In the genomic region with DNA sequence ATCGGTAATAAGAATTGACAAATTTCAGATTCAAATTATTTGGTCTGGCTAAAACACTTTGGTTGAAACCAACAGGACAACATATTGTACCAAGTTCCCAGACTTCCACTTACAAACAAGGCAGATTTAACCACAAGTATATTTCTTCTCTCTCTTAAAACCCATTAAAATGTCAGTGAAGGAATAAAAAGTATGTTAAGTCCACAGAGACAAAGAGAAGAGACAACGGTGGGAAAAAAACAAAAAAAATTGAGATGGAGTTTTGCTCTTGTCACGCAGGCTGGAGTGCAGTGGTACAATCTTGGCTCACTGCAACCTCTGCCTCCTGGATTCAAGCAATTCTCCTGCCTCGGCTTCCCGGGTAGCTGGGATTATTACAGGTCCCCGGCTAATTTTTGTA, we compare ENCODE assay signal across 23 cellular contexts. TPM values are rescaled to one million over a fixed set of nuclear protein-coding genes. Genes with fewer than 3 reads are reported as not detected.
"Had no signal": no experiment of that assay in that cellular context is flagged by ENCODE, and none has a peak within 500 bp of the region (broad histone marks: within the 10 kb centered on the region; RNA-seq: fewer than 3 reads in every experiment).

No MANE protein-coding gene starts in this region.

- H3K27ac Mint-ChIP-seq: activated CD4-positive, alpha-beta T cell treated with anti-CD3 and anti-CD28 coated beads for 36 hours; activated CD8-positive, alpha-beta T cell treated with anti-CD3 and anti-CD28 coated beads for 36 hours; activated naive CD4-positive, alpha-beta T cell treated with anti-CD3 and anti-CD28 coated beads, Interleukin-2, amount 50 U/mL, for 24 hours; activated T-cell treated with anti-CD3 and anti-CD28 coated beads, Interleukin-2, amount 50 U/mL, for 24 hours; activated T-helper 1 cell treated with anti-CD3 and anti-CD28 coated beads, Interleukin-12 subunit alpha, Interleukin-12 subunit beta, Interleukin-2, Interleukin-4 antibody, amounts not matched to agents 30 ng/mL and 10 ng/mL and 1 ng/mL, durations not matched to agents 14 hours and 24 hours and 36 hours; T-helper 17 cell had no signal

- H3K4me3 Mint-ChIP-seq: activated CD4-positive, alpha-beta T cell treated with anti-CD3 and anti-CD28 coated beads for 36 hours; activated CD8-positive, alpha-beta T cell treated with anti-CD3 and anti-CD28 coated beads for 36 hours; activated naive CD4-positive, alpha-beta T cell treated with anti-CD3 and anti-CD28 coated beads, Interleukin-2, amount 50 U/mL, for 24 hours; activated T-cell treated with anti-CD3 and anti-CD28 coated beads, Interleukin-2, amount 50 U/mL, for 24 hours; activated T-helper 1 cell treated with anti-CD3 and anti-CD28 coated beads, Interleukin-12 subunit alpha, Interleukin-12 subunit beta, Interleukin-2, Interleukin-4 antibody, amounts not matched to agents 30 ng/mL and 10 ng/mL and 1 ng/mL, durations not matched to agents 14 hours and 24 hours and 36 hours; brain; T-helper 17 cell had no signal

- H3K9me3 Mint-ChIP-seq: activated CD8-positive, alpha-beta T cell treated with anti-CD3 and anti-CD28 coated beads for 36 hours; activated naive CD4-positive, alpha-beta T cell treated with anti-CD3 and anti-CD28 coated beads, Interleukin-2, amount 50 U/mL, for 24 hours; activated T-cell treated with anti-CD3 and anti-CD28 coated beads, Interleukin-2, amount 50 U/mL, for 24 hours; activated T-helper 1 cell treated with anti-CD3 and anti-CD28 coated beads, Interleukin-12 subunit alpha, Interleukin-12 subunit beta, Interleukin-2, Interleukin-4 antibody, amounts not matched to agents 30 ng/mL and 10 ng/mL and 1 ng/mL, durations not matched to agents 14 hours and 24 hours and 36 hours had no signal

- H3K27me3 Mint-ChIP-seq: activated CD4-positive, alpha-beta T cell treated with anti-CD3 and anti-CD28 coated beads for 36 hours; activated CD8-positive, alpha-beta T cell treated with anti-CD3 and anti-CD28 coated beads for 36 hours; activated naive CD4-positive, alpha-beta T cell treated with anti-CD3 and anti-CD28 coated beads, Interleukin-2, amount 50 U/mL, for 24 hours; activated T-cell treated with anti-CD3 and anti-CD28 coated beads, Interleukin-2, amount 50 U/mL, for 24 hours; brain; T-helper 17 cell had no signal

- DNase-seq: activated CD4-positive, alpha-beta T cell treated with anti-CD3 and anti-CD28 coated beads for 36 hours; activated CD8-positive, alpha-beta memory T cell treated with anti-CD3 and anti-CD28 coated beads, Interleukin-2, amount 50 U/mL, for 48 hours; activated CD8-positive, alpha-beta T cell treated with anti-CD3 and anti-CD28 coated beads for 36 hours; activated effector memory CD4-positive, alpha-beta T cell treated with Interleukin-2 at 50 U/mL for 16 hours; activated naive CD4-positive, alpha-beta T cell; activated T-cell treated with anti-CD3 and anti-CD28 coated beads, Interleukin-2, amount 50 U/mL, for 24 hours; amygdala; KG1; NCI-H1092 treated with DMSO at 0.1 percent for 48 hours; NCI-H1417 treated with DMSO at 0.1 percent for 48 hours; NCI-H1694; NCI-H2029; NCI-H345; NCI-H510A treated with DMSO at 0.1 percent for 48 hours; NCI-H69; PC-3; SIG-M5; T-helper 17 cell; T-helper 9 cell had no signal

RNA-seq across cellular contexts. Expression of a gene that starts 56.8 kb away (rescaled TPM):
- total RNA-seq: activated T-helper 1 cell treated with anti-CD3 and anti-CD28 coated beads, Interleukin-12 subunit alpha, Interleukin-12 subunit beta, Interleukin-2, Interleukin-4 antibody, amounts not matched to agents 30 ng/mL and 10 ng/mL and 1 ng/mL, durations not matched to agents 14 hours and 24 hours and 36 hours; MCF 10A; T-helper 17 cell had no signal
